ENCODE assay signal across 8 cellular contexts in genomic region chr5:175895701-175896102, GRCh38. TPM values are rescaled to one million over a fixed set of nuclear protein-coding genes. Genes with fewer than 3 reads are reported as not detected.
DNase-seq lines count a peak whose midpoint lies in the region; ATAC-seq, FAIRE-seq and TF ChIP-seq lines count a peak whose summit lies in the region.

No MANE protein-coding gene starts in this region.

- no peaks in the 10 kb centered on the region for H3K4me1 ChIP-seq in GM23338 (ENCODE audit: insufficient read depth)

- no peak overlapping the region for H3K4me3 ChIP-seq in GM23338

- no peaks in the 10 kb centered on the region for H3F3A ChIP-seq in GM23338 (replicated peaks; ENCODE audit: low read depth)

- H3K79me2 ChIP-seq in GM23338 (replicated peaks; ENCODE audit: insufficient read depth), result no peaks in the 10 kb centered on the region

- DNase-seq in GM23338 (ENCODE audit: low spot score) (no peak), NCI-H82 treated with DMSO at 0.1 percent for 48 hours (lab: John Stamatoyannopoulos, UW; ENCODE audit: unreplicated experiment) (peak; percentile 36), frontal cortex (ENCODE audit: low spot score in 2 of 2) (no peak), NCI-H1105 (lab: John Stamatoyannopoulos, UW) (no peak), DMS 273 treated with DMSO at 0.1 percent for 48 hours (lab: John Stamatoyannopoulos, UW) (no peak)
- peak; percentile 78 for DNase-seq in activated effector memory CD4-positive, alpha-beta T cell treated with anti-CD3 and anti-CD28 coated beads, Interleukin-2, amount 50 U/mL, for 16 hours
- DNase-seq in stimulated activated naive CD4-positive, alpha-beta T cell treated with Interleukin-2 at 50 U/mL for 16 hours (lab: John Stamatoyannopoulos, UW), result peak; percentile 12

- no peak overlapping the region for H2AFZ ChIP-seq in GM23338

- H3K27me3 Mint-ChIP-seq in GM23338 (ENCODE audit: insufficient read depth, low read depth, poor library complexity), result peaks cover 10% of the 10 kb centered on the region

- no peak overlapping the region for H3K27ac ChIP-seq in GM23338 (ENCODE audit: low read depth)

- TF ChIP-seq CTCF in GM23338 (conservative IDR thresholded peaks at IDR 0.05; ENCODE audit: low read depth in 2 of 2), result no peak

- H4K20me1 ChIP-seq in GM23338 (replicated peaks; ENCODE audit: insufficient read depth), result no peaks in the 10 kb centered on the region

- FAIRE-seq in frontal cortex (lab: Jason Lieb, UNC), result no peak

- H3K36me3 ChIP-seq in GM23338 (ENCODE audit: insufficient read depth), result no peaks in the 10 kb centered on the region

- H3K4me1 Mint-ChIP-seq in GM23338, result peaks cover 14% of the 10 kb centered on the region

- no peaks in the 10 kb centered on the region for H3K27me3 ChIP-seq in GM23338 (ENCODE audit: insufficient read depth)

- no peaks in the 10 kb centered on the region for H3K9me2 ChIP-seq in GM23338 (ENCODE audit: insufficient read depth)

- peak overlapping the region; percentile 35; the same call in 1 of the 2 replicates for H3K27ac Mint-ChIP-seq in GM23338

- no peak overlapping the region for H3K4me2 ChIP-seq in GM23338

- H3K4me3 Mint-ChIP-seq in GM23338, result no peak overlapping the region

- ATAC-seq in GM18498 (IDR thresholded peaks at IDR 0.05; ENCODE audit: unreplicated experiment), result peak; percentile 86
- peak; percentile 38 for ATAC-seq in GM23338

- H3K9me3 Mint-ChIP-seq in GM23338, result no peaks in the 10 kb centered on the region

- no peaks in the 10 kb centered on the region for H3K36me3 Mint-ChIP-seq in GM23338 (ENCODE audit: low read depth)

TF ChIP-seq in GM23338, 12 proteins besides CTCF, POLR2A, EP300 and RAD21:
- TF ChIP-seq REST (IDR thresholded peaks at IDR 0.05; ENCODE audit: unreplicated experiment), result no peak
- no peak for TF ChIP-seq ZNF331 (CRISPR knock-in tag; IDR thresholded peaks at IDR 0.05; ENCODE audit: low read depth)
- no peak for TF ChIP-seq ZNF462 (CRISPR knock-in tag; IDR thresholded peaks at IDR 0.05)
- no peak for TF ChIP-seq ETS1 (IDR thresholded peaks at IDR 0.05)
- TF ChIP-seq EZH2phosphoT487 (IDR thresholded peaks at IDR 0.05; ENCODE audit: unreplicated experiment), result no peak
- no peak for TF ChIP-seq ZNF114 (CRISPR knock-in tag; IDR thresholded peaks at IDR 0.05)
TF ChIP-seq in GM23338: peak in this region for 0.

RNA-seq across cellular contexts. Expression of gene CPLX2, which starts 24.3 kb away (rescaled TPM):
- total RNA-seq in GM23338 (2014; rRNA removed; shearing (Covaris generic)), result 0.45 and 0.66 TPM in 2 replicates
- 2.1 and 2.3 TPM in 2 replicates for polyA plus RNA-seq in GM23338 (2016; fragmentation: Nextera tagmentation; extraction: Ambion mirVana)
- 58.7 TPM for total RNA-seq in frontal cortex

Comparison
In these comparisons a context has a peak if more than half of its experiments do, and no peak if none do; other contexts are left out.
1. DNase-seq: peak in NCI-H82 treated with DMSO at 0.1 percent for 48 hours (single experiment), activated effector memory CD4-positive, alpha-beta T cell treated with anti-CD3 and anti-CD28 coated beads, Interleukin-2, amount 50 U/mL, for 16 hours (single experiment) and stimulated activated naive CD4-positive, alpha-beta T cell treated with Interleukin-2 at 50 U/mL for 16 hours (single experiment); none in GM23338 (single experiment), frontal cortex (0 of 2), NCI-H1105 (single experiment) and DMS 273 treated with DMSO at 0.1 percent for 48 hours (single experiment).
2. RNA of gene CPLX2, which starts 24.3 kb away (total RNA-seq): 58.7 TPM in frontal cortex (single experiment); 0.45 to 0.66 TPM in GM23338; every median in the first group is over 10 times any median in the second.